In the genomic region with DNA sequence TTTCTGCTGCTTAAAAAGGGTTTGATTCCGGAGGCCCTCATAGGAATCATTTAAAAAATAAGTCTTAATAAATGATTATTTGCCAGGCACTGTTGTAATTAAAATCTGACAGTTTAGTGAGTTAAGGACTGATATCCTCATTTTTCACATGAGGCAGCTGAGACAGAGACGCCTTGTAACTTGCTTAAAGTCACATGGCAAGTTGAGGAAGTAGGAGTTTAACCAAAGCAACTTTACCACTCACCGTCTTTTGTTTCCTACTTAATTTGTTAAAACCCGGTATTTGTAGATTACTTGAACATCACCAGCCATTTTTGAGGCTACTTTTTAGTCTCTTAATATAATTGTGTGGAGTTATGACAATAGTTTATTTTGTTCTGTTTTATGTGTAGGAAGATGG, we compare ENCODE assay signal across 20 cellular contexts. TPM values are rescaled to one million over a fixed set of nuclear protein-coding genes. Genes with fewer than 3 reads are reported as not detected.
DNase-seq lines count a peak whose midpoint lies in the region; ATAC-seq and TF ChIP-seq lines count a peak whose summit lies in the region.
"Had no signal": no experiment of that assay in that cellular context is flagged by ENCODE, and none has a peak within 500 bp of the region (broad histone marks: within the 10 kb centered on the region; RNA-seq: fewer than 3 reads in every experiment).

No MANE protein-coding gene starts in this region.

- no peaks in the 10 kb centered on the region for H3K9me3 Mint-ChIP-seq in T-helper 2 cell treated with Interferon-gamma antibody and Interleukin-4, amounts not matched to agents 5 μg/mL and 100 μg/mL, for 36 hours
- no peaks in the 10 kb centered on the region for H3K9me3 Mint-ChIP-seq in activated CD8-positive, alpha-beta T cell treated with anti-CD3 and anti-CD28 coated beads, Interleukin-2, amount 10 ng/mL, durations not matched to agents 7 days and 5 days (ENCODE audit: insufficient read depth)
- no peaks in the 10 kb centered on the region for H3K9me3 Mint-ChIP-seq in naive thymus-derived CD8-positive, alpha-beta T cell
- H3K9me3 Mint-ChIP-seq: T-cell had no signal

- no peaks in the 10 kb centered on the region for H3K27me3 ChIP-seq in left lung
- H3K27me3 ChIP-seq: right atrium auricular region had no signal

- CTCF ChIA-PET in activated CD8-positive, alpha-beta T cell treated with anti-CD3 and anti-CD28 coated beads, Interleukin-2, amount 10 ng/mL, durations not matched to agents 7 days and 5 days (lab: Charles Lee) = interaction anchor here (1.0 kb wide), 1 partner anchor 440 kb away, joined by 3 read pairs; no protein-coding TSS in a partner anchor

- H3K36me3 ChIP-seq in left lung = peaks cover 0 to 14% of the 10 kb centered on the region in 2 donors
- H3K36me3 ChIP-seq: left ventricle myocardium inferior, right atrium auricular region had no signal

- H3K27me3 Mint-ChIP-seq in T-helper 2 cell treated with Interferon-gamma antibody and Interleukin-4, amounts not matched to agents 5 μg/mL and 100 μg/mL, for 36 hours (ENCODE audit: low read depth) = no peaks in the 10 kb centered on the region
- H3K27me3 Mint-ChIP-seq in activated CD8-positive, alpha-beta T cell treated with anti-CD3 and anti-CD28 coated beads, Interleukin-2, amount 10 ng/mL, durations not matched to agents 7 days and 5 days (ENCODE audit: low read depth) = no peaks in the 10 kb centered on the region
- peaks cover 0 to 2% (median 0%) of the 10 kb centered on the region in 5 donors for H3K27me3 Mint-ChIP-seq in naive thymus-derived CD8-positive, alpha-beta T cell
- H3K27me3 Mint-ChIP-seq: T-cell had no signal

- no peak overlapping the region for H3K27ac ChIP-seq in left lung
- H3K27ac ChIP-seq: left ventricle myocardium inferior, PC-9, right atrium auricular region had no signal

- H3K27ac Mint-ChIP-seq in T-helper 2 cell treated with Interferon-gamma antibody and Interleukin-4, amounts not matched to agents 5 μg/mL and 100 μg/mL, for 36 hours = no peak overlapping the region
- H3K27ac Mint-ChIP-seq in activated CD8-positive, alpha-beta T cell treated with anti-CD3 and anti-CD28 coated beads, Interleukin-2, amount 10 ng/mL, durations not matched to agents 7 days and 5 days = peak overlapping the region; percentile 9
- H3K27ac Mint-ChIP-seq in naive thymus-derived CD8-positive, alpha-beta T cell = peak overlapping the region in 5 of 10 donors; percentile 13 to 66 (median 62)

- peaks cover 0 to 28% of the 10 kb centered on the region in 2 donors for H3K4me1 ChIP-seq in left lung

- POLR2A ChIA-PET in activated CD8-positive, alpha-beta T cell treated with anti-CD3 and anti-CD28 coated beads, Interleukin-2, amount 10 ng/mL, durations not matched to agents 7 days and 5 days (lab: Charles Lee) = interaction anchor here (1.6 kb wide), 1 partner anchor 13 kb away, joined by 3 read pairs; no protein-coding TSS in a partner anchor
- POLR2A ChIA-PET in naive thymus-derived CD8-positive, alpha-beta T cell (lab: Charles Lee) = interaction anchor here (0.7 kb wide), 1 partner anchor 185 kb away, joined by 5 read pairs; no protein-coding TSS in a partner anchor

- H3K9me3 ChIP-seq in left lung = no peaks in the 10 kb centered on the region
- H3K9me3 ChIP-seq: left ventricle myocardium inferior, right atrium auricular region had no signal

- DNase-seq in T-helper 2 cell treated with Interferon-gamma antibody and Interleukin-4, amounts not matched to agents 5 μg/mL and 100 μg/mL, for 36 hours (ENCODE audit: low spot score) = no peak
- no peak for DNase-seq in T-helper 2 cell
- DNase-seq in KBM-7 = peak; percentile 34
- no peak for DNase-seq in activated CD8-positive, alpha-beta T cell treated with anti-CD3 and anti-CD28 coated beads, Interleukin-2, amount 10 ng/mL, durations not matched to agents 7 days and 5 days
- DNase-seq in naive thymus-derived CD8-positive, alpha-beta T cell = no peak
- no peak for DNase-seq in NCI-H1105 (lab: John Stamatoyannopoulos, UW)
- DNase-seq in GM13977 (ENCODE audit: low spot score) = no peak
- no peak for DNase-seq in left lung
- DNase-seq: activated T-cell treated with anti-CD3 and anti-CD28 coated beads, Interleukin-2, amount 50 U/mL, for 48 hours; Calu3; GOT3; left ventricle myocardium inferior; NCI-H1436; NCI-H446; PC-9; stimulated activated CD4-positive, alpha-beta T cell treated with anti-CD3 and anti-CD28 coated beads, Interleukin-2, amount 100 ng/mL, for 48 hours; T-cell had no signal

- H3K36me3 Mint-ChIP-seq in T-helper 2 cell treated with Interferon-gamma antibody and Interleukin-4, amounts not matched to agents 5 μg/mL and 100 μg/mL, for 36 hours (ENCODE audit: low read depth) = peaks cover 4% of the 10 kb centered on the region
- peaks cover 20% of the 10 kb centered on the region for H3K36me3 Mint-ChIP-seq in activated CD8-positive, alpha-beta T cell treated with anti-CD3 and anti-CD28 coated beads, Interleukin-2, amount 10 ng/mL, durations not matched to agents 7 days and 5 days (ENCODE audit: low read depth)
- H3K36me3 Mint-ChIP-seq in naive thymus-derived CD8-positive, alpha-beta T cell = peaks cover 0 to 7% (median 6%) of the 10 kb centered on the region in 3 donors

- intact Hi-C loops in left lung (cut with DNase I) = no loop called here

- ATAC-seq in activated CD8-positive, alpha-beta T cell treated with anti-CD3 and anti-CD28 coated beads, Interleukin-2, amount 10 ng/mL, durations not matched to agents 7 days and 5 days = no peak
- no peak for ATAC-seq in naive thymus-derived CD8-positive, alpha-beta T cell
- no peak for ATAC-seq in left lung
- ATAC-seq: activated CD4-positive, CD25-positive, alpha-beta regulatory T cell treated with anti-CD3 and anti-CD28 coated beads, Interleukin-2, amount 50 U/mL, for 24 hours; T-cell had no signal

- in situ Hi-C loops in KBM-7 (cut with MboI; ENCODE audit: low pct_unique_long_range_greater_than_20kb, low sequenced_read_pairs) (loop anchor here (25.0 kb wide), 1 partner anchor 689 kb away; no protein-coding TSS in a partner anchor), GM13977 (cut with MboI; ENCODE audit: low pct_unique_long_range_greater_than_20kb, low sequenced_read_pairs, unreplicated experiment) (no loop called here)

- TF ChIP-seq CTCF in GM13977 (IDR thresholded peaks at IDR 0.05; ENCODE audit: extremely low read depth, insufficient read depth, missing control alignments) (no peak), left lung (IDR thresholded peaks at IDR 0.05) (no peak)

- peak overlapping the region in 1 of 2 donors; percentile 92 for H3K4me3 ChIP-seq in left lung
- H3K4me3 ChIP-seq: left ventricle myocardium inferior, PC-9, right atrium auricular region had no signal

- peak overlapping the region; percentile 19 for H3K4me3 Mint-ChIP-seq in T-helper 2 cell treated with Interferon-gamma antibody and Interleukin-4, amounts not matched to agents 5 μg/mL and 100 μg/mL, for 36 hours
- peak overlapping the region; percentile 38 for H3K4me3 Mint-ChIP-seq in activated CD8-positive, alpha-beta T cell treated with anti-CD3 and anti-CD28 coated beads, Interleukin-2, amount 10 ng/mL, durations not matched to agents 7 days and 5 days
- peak overlapping the region in 7 of 10 donors; percentile 30 to 69 (median 50) for H3K4me3 Mint-ChIP-seq in naive thymus-derived CD8-positive, alpha-beta T cell

- peaks cover 36% of the 10 kb centered on the region for H3K4me1 Mint-ChIP-seq in T-helper 2 cell treated with Interferon-gamma antibody and Interleukin-4, amounts not matched to agents 5 μg/mL and 100 μg/mL, for 36 hours (ENCODE audit: low read depth)
- H3K4me1 Mint-ChIP-seq in activated CD8-positive, alpha-beta T cell treated with anti-CD3 and anti-CD28 coated beads, Interleukin-2, amount 10 ng/mL, durations not matched to agents 7 days and 5 days (ENCODE audit: low read depth) = peaks cover 52% of the 10 kb centered on the region
- H3K4me1 Mint-ChIP-seq in naive thymus-derived CD8-positive, alpha-beta T cell = peaks cover 20 to 50% (median 43%) of the 10 kb centered on the region in 4 donors

RNA-seq across cellular contexts. Expression of a gene that starts 2.4 kb away (rescaled TPM):
- 10 to 100 TPM; 14.7 to 15.8 TPM for total RNA-seq in activated CD8-positive, alpha-beta T cell treated with anti-CD3 and anti-CD28 coated beads, Interleukin-2, amount 10 ng/mL, durations not matched to agents 7 days and 5 days
- total RNA-seq in naive thymus-derived CD8-positive, alpha-beta T cell = 10 to 100 TPM; 10.6 to 14.0 TPM
- polyA plus RNA-seq in naive thymus-derived CD8-positive, alpha-beta T cell = 1 to 10 TPM; 2.1 to 4.2 (median 2.5) TPM
- total RNA-seq in left lung = 10 to 100 TPM; 19.8 to 21.4 TPM

RNA-seq across cellular contexts. Expression of a gene that starts 49.8 kb away (rescaled TPM):
- total RNA-seq in activated CD8-positive, alpha-beta T cell treated with anti-CD3 and anti-CD28 coated beads, Interleukin-2, amount 10 ng/mL, durations not matched to agents 7 days and 5 days = 100 to 1,000 TPM; 572 to 592 TPM
- 10 to 100 TPM; 89.3 to 93.3 TPM for total RNA-seq in naive thymus-derived CD8-positive, alpha-beta T cell
- polyA plus RNA-seq in naive thymus-derived CD8-positive, alpha-beta T cell = 10 to 100 TPM; 69.3 to 94.1 (median 84.9) TPM
- total RNA-seq in left lung = 100 to 1,000 TPM; 101 to 203 TPM

RNA-seq across cellular contexts. Expression of a gene that starts 56.1 kb away (rescaled TPM):
- total RNA-seq in activated CD8-positive, alpha-beta T cell treated with anti-CD3 and anti-CD28 coated beads, Interleukin-2, amount 10 ng/mL, durations not matched to agents 7 days and 5 days = not detected
- not detected for total RNA-seq in naive thymus-derived CD8-positive, alpha-beta T cell
- polyA plus RNA-seq in naive thymus-derived CD8-positive, alpha-beta T cell = not detected
- not detected for total RNA-seq in left lung
- total RNA-seq: Calu3, left ventricle myocardium inferior, PC-9, T-cell had no signal
- polyA plus RNA-seq: neural cell had no signal
